In the genomic region with DNA sequence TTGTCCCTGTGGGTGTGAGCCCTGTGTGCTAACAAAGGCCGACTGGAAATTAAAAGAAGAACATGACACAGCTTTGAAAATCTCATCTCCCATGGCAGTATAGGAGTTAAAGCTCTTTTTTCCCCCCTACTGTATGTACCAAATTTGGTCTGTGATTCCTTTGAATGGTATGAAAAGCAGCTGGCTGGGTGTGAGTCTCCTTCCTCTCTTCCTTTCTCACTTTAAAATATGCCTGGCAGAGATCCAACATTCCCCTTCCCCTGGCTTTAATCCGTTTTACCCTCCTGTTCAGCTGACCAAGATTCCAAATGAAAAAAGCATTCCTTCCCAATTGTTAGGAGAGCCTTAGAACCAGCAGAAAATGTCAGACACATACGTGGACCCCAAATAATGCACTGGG, we compare ENCODE assay signal across 11 cellular contexts.
A peak's percentile ranks its signal among the peaks of the same experiment; 100 is the strongest.
DNase-seq lines count a peak whose midpoint lies in the region; ATAC-seq and TF ChIP-seq lines count a peak whose summit lies in the region.
"Had no signal": no experiment of that assay in that cellular context is flagged by ENCODE, and none has a peak within 500 bp of the region (broad histone marks: within the 10 kb centered on the region; RNA-seq: fewer than 3 reads in every experiment).

No MANE protein-coding gene starts in this region.

- H3K27me3 ChIP-seq in heart left ventricle, result no peaks in the 10 kb centered on the region

- no peak overlapping the region for H3K4me3 Mint-ChIP-seq in activated T-cell treated with anti-CD3 and anti-CD28 coated beads, Interleukin-2, amount 50 U/mL, for 4 hours
- H3K4me3 Mint-ChIP-seq: activated T-helper 17 cell treated with anti-CD3 and anti-CD28 coated beads, Interleukin-2, amount 50 U/mL, for 72 hours; type B pancreatic cell had no signal

- in situ Hi-C loops in astrocyte of the spinal cord (cut with HindIII; ENCODE audit: low sequenced_read_pairs), result no loop called here

- H3K4me1 ChIP-seq in heart left ventricle, result peaks cover 0 to 46% (median 34%) of the 10 kb centered on the region in 12 donors

- H3K36me3 ChIP-seq in heart left ventricle, result no peaks in the 10 kb centered on the region

- peaks cover 22% of the 10 kb centered on the region for H3K27me3 Mint-ChIP-seq in activated T-cell treated with anti-CD3 and anti-CD28 coated beads, Interleukin-2, amount 50 U/mL, for 4 hours (ENCODE audit: low read depth)

- intact Hi-C loops in heart left ventricle (cut with DNase I), result loop anchor here in 6 of 10 donors (5.0 to 10.0 kb wide), 7 partner anchors 82 to 482 kb away; partner anchors contain the start of gene CELF2 (in 1 of the 6)
- intact Hi-C loops in cardiac septum (cut with DNase I), result loop anchor here (5.0 to 10.0 kb wide), 2 partner anchors 80 to 222 kb away; partner anchors contain the start of gene CELF2

- peak; percentile 27 to 78 (median 42) for ATAC-seq in heart left ventricle
- no peak for ATAC-seq in activated T-cell treated with anti-CD3 and anti-CD28 coated beads, Interleukin-2, amount 50 U/mL, for 4 hours
- ATAC-seq: activated T-helper 17 cell treated with anti-CD3 and anti-CD28 coated beads, Interleukin-2, amount 50 U/mL, for 72 hours had no signal

- H3K9me3 ChIP-seq in heart left ventricle, result no peaks in the 10 kb centered on the region

- H3K27ac ChIP-seq in heart left ventricle, result peak overlapping the region in 7 of 12 donors; percentile 4 to 73 (median 27)

- 8 to 24% (median 20%) methylated on average over 3 of the region's 3 CpGs for WGBS in heart left ventricle, 4 donors

- no peak for TF ChIP-seq CTCF in heart left ventricle (IDR thresholded peaks at IDR 0.05)
- TF ChIP-seq CTCF in astrocyte of the spinal cord (IDR thresholded peaks at IDR 0.05; ENCODE audit: low read depth, low read length), result no peak

- H3K4me1 Mint-ChIP-seq in activated T-cell treated with anti-CD3 and anti-CD28 coated beads, Interleukin-2, amount 50 U/mL, for 4 hours (ENCODE audit: low read depth), result no peaks in the 10 kb centered on the region
- H3K4me1 Mint-ChIP-seq: activated T-helper 17 cell treated with anti-CD3 and anti-CD28 coated beads, Interleukin-2, amount 50 U/mL, for 72 hours had no signal

- H3K9me3 Mint-ChIP-seq in activated T-cell treated with anti-CD3 and anti-CD28 coated beads, Interleukin-2, amount 50 U/mL, for 4 hours, result no peaks in the 10 kb centered on the region
- H3K9me3 Mint-ChIP-seq: activated T-helper 17 cell treated with anti-CD3 and anti-CD28 coated beads, Interleukin-2, amount 50 U/mL, for 72 hours; type B pancreatic cell had no signal

- no peak for TF ChIP-seq POLR2A in heart left ventricle (IDR thresholded peaks at IDR 0.05)

- peak overlapping the region in 1 of 12 donors; percentile 25 for H3K4me3 ChIP-seq in heart left ventricle
- no peak overlapping the region for H3K4me3 ChIP-seq in astrocyte of the spinal cord (ENCODE audit: low read depth, low read length)

- no peaks in the 10 kb centered on the region for H3K36me3 Mint-ChIP-seq in activated T-cell treated with anti-CD3 and anti-CD28 coated beads, Interleukin-2, amount 50 U/mL, for 4 hours (ENCODE audit: insufficient read depth)
- H3K36me3 Mint-ChIP-seq: type B pancreatic cell had no signal

- no peak for DNase-seq in heart left ventricle
- no peak for DNase-seq in cardiac septum (ENCODE audit: low spot score)
- DNase-seq in astrocyte of the spinal cord (ENCODE audit: low read depth, low spot score), result peak; percentile 84
- DNase-seq in iPS-NIHi7 (ENCODE audit: extremely low spot score), result peak; percentile 15
- DNase-seq in NOMO-1 treated with DMSO at 0.1 percent for 48 hours (lab: John Stamatoyannopoulos, UW; ENCODE audit: unreplicated experiment), result no peak
- no peak for DNase-seq in activated T-cell treated with anti-CD3 and anti-CD28 coated beads, Interleukin-2, amount 50 U/mL, for 4 hours
- DNase-seq in activated CD4-positive, alpha-beta T cell treated with anti-CD3 and anti-CD28 coated beads for 48 hours, result no peak
- no peak for DNase-seq in NCI-H1436 (lab: John Stamatoyannopoulos, UW)
- DNase-seq: MV-4-11 had no signal

Comparison
In these comparisons a context has a peak if more than half of its experiments do, and no peak if none do; other contexts are left out.
1. ATAC-seq: peak in heart left ventricle (4 of 4); none in activated T-cell treated with anti-CD3 and anti-CD28 coated beads, Interleukin-2, amount 50 U/mL, for 4 hours (0 of 2).
2. DNase-seq: peak in astrocyte of the spinal cord (single experiment) and iPS-NIHi7 (single experiment); none in heart left ventricle (0 of 5), cardiac septum (single experiment), NOMO-1 treated with DMSO at 0.1 percent for 48 hours (single experiment), activated T-cell treated with anti-CD3 and anti-CD28 coated beads, Interleukin-2, amount 50 U/mL, for 4 hours (single experiment), activated CD4-positive, alpha-beta T cell treated with anti-CD3 and anti-CD28 coated beads for 48 hours (single experiment) and NCI-H1436 (single experiment).